Comparison of ENCODE assay signal across 1 cellular context in the genomic region with DNA sequence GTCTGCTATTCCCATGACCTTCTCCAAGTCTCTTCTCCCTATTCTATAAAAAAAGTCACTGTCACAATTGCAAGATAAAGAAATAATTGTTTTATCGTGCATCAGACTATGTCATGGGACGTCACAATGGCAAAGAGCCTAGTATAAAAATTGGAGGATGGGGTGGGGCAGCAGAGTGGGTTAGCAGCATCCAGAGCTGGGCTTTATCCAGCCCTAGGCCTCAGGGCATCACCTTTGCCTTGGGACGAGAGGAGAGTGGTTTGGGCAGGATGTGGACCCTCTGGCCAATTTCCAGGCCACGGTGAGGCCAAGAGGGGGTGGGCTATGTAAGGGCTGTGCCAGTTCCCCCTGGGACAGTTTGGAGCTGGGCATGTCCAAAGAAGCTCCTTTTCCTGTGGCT.
TF ChIP-seq lines count a peak whose summit lies in the region.

No MANE protein-coding gene starts in this region.

TF ChIP-seq in SK-N-SH treated with all-trans-retinoic acid at 6 μM for 48 hours, 23 proteins besides CTCF, POLR2A, EP300 and RAD21 (continued from another document):
- TF ChIP-seq, protein P1, sequence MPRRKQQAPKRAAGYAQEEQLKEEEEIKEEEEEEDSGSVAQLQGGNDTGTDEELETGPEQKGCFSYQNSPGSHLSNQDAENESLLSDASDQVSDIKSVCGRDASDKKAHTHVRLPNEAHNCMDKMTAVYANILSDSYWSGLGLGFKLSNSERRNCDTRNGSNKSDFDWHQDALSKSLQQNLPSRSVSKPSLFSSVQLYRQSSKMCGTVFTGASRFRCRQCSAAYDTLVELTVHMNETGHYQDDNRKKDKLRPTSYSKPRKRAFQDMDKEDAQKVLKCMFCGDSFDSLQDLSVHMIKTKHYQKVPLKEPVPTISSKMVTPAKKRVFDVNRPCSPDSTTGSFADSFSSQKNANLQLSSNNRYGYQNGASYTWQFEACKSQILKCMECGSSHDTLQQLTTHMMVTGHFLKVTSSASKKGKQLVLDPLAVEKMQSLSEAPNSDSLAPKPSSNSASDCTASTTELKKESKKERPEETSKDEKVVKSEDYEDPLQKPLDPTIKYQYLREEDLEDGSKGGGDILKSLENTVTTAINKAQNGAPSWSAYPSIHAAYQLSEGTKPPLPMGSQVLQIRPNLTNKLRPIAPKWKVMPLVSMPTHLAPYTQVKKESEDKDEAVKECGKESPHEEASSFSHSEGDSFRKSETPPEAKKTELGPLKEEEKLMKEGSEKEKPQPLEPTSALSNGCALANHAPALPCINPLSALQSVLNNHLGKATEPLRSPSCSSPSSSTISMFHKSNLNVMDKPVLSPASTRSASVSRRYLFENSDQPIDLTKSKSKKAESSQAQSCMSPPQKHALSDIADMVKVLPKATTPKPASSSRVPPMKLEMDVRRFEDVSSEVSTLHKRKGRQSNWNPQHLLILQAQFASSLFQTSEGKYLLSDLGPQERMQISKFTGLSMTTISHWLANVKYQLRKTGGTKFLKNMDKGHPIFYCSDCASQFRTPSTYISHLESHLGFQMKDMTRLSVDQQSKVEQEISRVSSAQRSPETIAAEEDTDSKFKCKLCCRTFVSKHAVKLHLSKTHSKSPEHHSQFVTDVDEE (CRISPR knock-in tag; IDR thresholded peaks at IDR 0.05): no peak
TF ChIP-seq in SK-N-SH treated with all-trans-retinoic acid at 6 μM for 48 hours: peak in this region for 0.
